8 cellular contexts compared by ENCODE assay signal in the genomic region with DNA sequence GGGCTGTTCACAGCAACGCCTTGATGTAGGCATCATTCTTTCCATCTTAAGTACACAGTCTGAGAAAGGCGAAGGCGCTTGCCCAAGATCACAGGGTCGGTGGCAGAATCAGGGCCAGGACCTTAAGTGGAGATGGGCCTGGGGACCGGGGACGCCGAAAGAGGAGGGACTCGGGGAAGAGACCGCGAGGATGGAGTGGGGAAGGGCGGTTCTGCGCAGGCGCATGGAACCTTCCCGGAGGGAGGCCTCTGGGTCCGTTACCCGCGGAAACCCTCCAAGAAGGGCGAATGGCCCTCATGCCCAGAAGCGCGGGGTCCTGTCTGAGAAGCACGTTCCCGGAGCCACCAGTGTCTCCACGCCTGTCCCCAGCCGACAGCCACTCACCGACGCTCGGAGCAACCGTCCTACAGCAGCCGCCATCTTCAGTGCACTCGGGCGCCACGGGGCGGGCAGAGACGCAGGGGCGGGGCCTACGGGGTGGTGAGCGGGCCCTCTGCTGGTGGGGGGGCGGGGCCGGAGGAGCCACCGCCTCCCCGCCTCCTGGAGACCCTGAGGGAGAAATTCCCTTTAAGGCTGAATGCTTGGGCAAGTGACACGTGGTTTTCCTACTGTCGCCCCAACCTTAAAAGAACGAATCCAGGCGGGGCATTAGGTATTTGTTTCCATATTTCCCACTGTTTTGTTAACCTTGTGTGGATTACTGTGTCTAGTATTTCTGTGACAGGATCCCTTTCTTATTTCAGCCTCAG. TPM values are rescaled to one million over a fixed set of nuclear protein-coding genes. Genes with fewer than 3 reads are reported as not detected.
DNase-seq lines count a peak whose midpoint lies in the region; ATAC-seq and TF ChIP-seq lines count a peak whose summit lies in the region.

A gene (minus strand): TSS at position 442 of the 749 bp plus-strand sequence. CDS start 22 bp downstream, at position 420.

- intact Hi-C loops in breast epithelium (cut with DNase I; ENCODE audit: low total_unique reads) (no loop called here), spleen (cut with DNase I; ENCODE audit: low total_unique reads) (no loop called here)

- no peaks in the 10 kb centered on the region for H3K27me3 ChIP-seq in ACC112 (ENCODE audit: insufficient read depth, low read length)
- H3K27me3 ChIP-seq in breast epithelium: no peaks in the 10 kb centered on the region
- no peaks in the 10 kb centered on the region for H3K27me3 ChIP-seq in spleen (replicated peaks in 1 of 7)

- peak within 1 kb of the TSS; percentile 82 for H3K27ac ChIP-seq in ACC112 (ENCODE audit: low read depth, low read length)
- H3K27ac ChIP-seq in VCaP: peak within 1 kb of the TSS; percentile 80
- H3K27ac ChIP-seq in breast epithelium: peak within 1 kb of the TSS; percentile 90 to 92
- peak within 1 kb of the TSS; percentile 89 to 94 (median 92) for H3K27ac ChIP-seq in spleen

- peak; percentile 74 for DNase-seq in NCI-H2196 (lab: John Stamatoyannopoulos, UW; ENCODE audit: unreplicated experiment)
- DNase-seq in breast epithelium (ENCODE audit: low spot score in 2 of 2): peak; percentile 92
- DNase-seq in iPS-NIHi7 (ENCODE audit: extremely low spot score): peak; percentile 95
- peak; percentile 98 for DNase-seq in spleen

- H3K9me3 ChIP-seq in breast epithelium (no peaks in the 10 kb centered on the region), spleen (no peaks in the 10 kb centered on the region)

- H3K36me3 ChIP-seq in ACC112 (ENCODE audit: insufficient read depth, low read length): 0 out of 2 replicates have a peak, but pooled peaks cover 3% of the 10 kb centered on the region
- H3K36me3 ChIP-seq in breast epithelium: no peaks in the 10 kb centered on the region
- H3K36me3 ChIP-seq in spleen: peaks cover 0 to 35% (median 20%) of the 10 kb centered on the region in 6 donors

- peak; percentile 88 for TF ChIP-seq POLR2A in breast epithelium (IDR thresholded peaks at IDR 0.05)
- peak in 2 of 3 donors; percentile 42 to 56 for TF ChIP-seq POLR2A in spleen (IDR thresholded peaks at IDR 0.05)

- peaks cover 13% of the 10 kb centered on the region for H3K4me1 ChIP-seq in ACC112 (ENCODE audit: control insufficient read depth, insufficient read depth, low read length, unreplicated experiment)
- H3K4me1 ChIP-seq in breast epithelium: no peaks in the 10 kb centered on the region
- H3K4me1 ChIP-seq in spleen: peaks cover 6 to 59% (median 29%) of the 10 kb centered on the region in 6 donors

- peak within 1 kb of the TSS; percentile 98 for H3K4me3 ChIP-seq in ACC112 (ENCODE audit: low read depth, low read length)
- peak within 1 kb of the TSS; percentile 80 to 85 (median 84) for H3K4me3 ChIP-seq in breast epithelium
- H3K4me3 ChIP-seq in spleen: peak within 1 kb of the TSS; percentile 69 to 85 (median 78)

- H2AFZ ChIP-seq in ACC112 (ENCODE audit: low read length, unreplicated experiment): peak within 1 kb of the TSS; percentile 93

- no peak for TF ChIP-seq CTCF in VCaP (conservative IDR thresholded peaks at IDR 0.05)
- no peak for TF ChIP-seq CTCF in breast epithelium (IDR thresholded peaks at IDR 0.05)
- TF ChIP-seq CTCF in spleen (IDR thresholded peaks at IDR 0.05 in 8 of 11, conservative IDR thresholded peaks at IDR 0.05 in 3 of 11): peak in 8 of 11 experiments; percentile 16 to 66 (median 48)

- H3K79me2 ChIP-seq in ACC112 (ENCODE audit: control insufficient read depth, insufficient read depth, low read length, unreplicated experiment): peaks cover 41% of the 10 kb centered on the region

- ATAC-seq in GM18868 (IDR thresholded peaks at IDR 0.05; ENCODE audit: unreplicated experiment) (peak; percentile 95), HG03108 (IDR thresholded peaks at IDR 0.05; ENCODE audit: unreplicated experiment) (peak; percentile 85)

- 0 to 1% (median 0%) methylated on average over 25 to 45 of the region's 45 CpGs for WGBS in spleen, 5 donors

RNA-seq across cellular contexts. Expression of the gene that starts here (rescaled TPM):
- total RNA-seq in breast epithelium (100 to 1,000 TPM; 154 to 165 (median 164) TPM), spleen (100 to 1,000 TPM in 3 of 7 donors, 10 to 100 TPM in 4; 77.5 to 138 (median 98.7) TPM)
- 100 to 1,000 TPM in 1 of 3 donors, 10 to 100 TPM in 2; 61.9 to 130 (median 94.2) TPM for polyA plus RNA-seq in spleen

Comparison
In these comparisons a context has a peak if more than half of its experiments do, and no peak if none do; other contexts are left out.
1. Peak in every context shown above with its lines: DNase-seq, ATAC-seq, H3K4me3 ChIP-seq and H3K27ac ChIP-seq.
2. CTCF ChIP-seq: peak in spleen (8 of 11); none in VCaP (single experiment) and breast epithelium (0 of 3).